18 cellular contexts compared by ENCODE assay signal in genomic region chr6:144854654-144855053, GRCh38.
DNase-seq lines count a peak whose midpoint lies in the region; ATAC-seq, FAIRE-seq and TF ChIP-seq lines count a peak whose summit lies in the region.
"Had no signal": no experiment of that assay in that cellular context is flagged by ENCODE, and none has a peak within 500 bp of the region (broad histone marks: within the 10 kb centered on the region; RNA-seq: fewer than 3 reads in every experiment).

No MANE protein-coding gene starts in this region.

- peaks cover 2 to 4% of the 10 kb centered on the region in 2 experiments; a peak in 3 of 5 replicates for H3K9me3 Mint-ChIP-seq in H9
- H3K9me3 Mint-ChIP-seq: GM23338 had no signal

- CTCF ChIA-PET in HepG2 (lab: Yijun Ruan, JAX; ENCODE audit: low intra/inter-chr PET ratio, low total read pairs) (no interaction called here), H1 (lab: Charles Lee; ENCODE audit: partially characterized antibody) (interaction anchor here (0.5 to 0.9 kb wide), 2 partner anchors 58 to 75 kb away, joined by 3 read pairs; no protein-coding TSS in a partner anchor), A673 (lab: Charles Lee) (no interaction called here)

- H3K18ac ChIP-seq in H9 (ENCODE audit: insufficient read length, low read depth, low read length) (no peak overlapping the region), H1 (ENCODE audit: extremely low read depth, low read length) (no peak overlapping the region), neuronal stem cell (ENCODE audit: low read length) (no peak overlapping the region)

- H3K23me2 ChIP-seq in H9 (ENCODE audit: insufficient read length, low read depth, low read length, poor library complexity, severe bottlenecking) (no peaks in the 10 kb centered on the region), H1 (ENCODE audit: low read depth, low read length) (no peaks in the 10 kb centered on the region)

- no peaks in the 10 kb centered on the region for H3K4me1 ChIP-seq in HepG2 (ENCODE audit: insufficient read depth, low read length)
- no peaks in the 10 kb centered on the region for H3K4me1 ChIP-seq in right lobe of liver
- H3K4me1 ChIP-seq in H9 (ENCODE audit: insufficient read depth, low read length), result no peaks in the 10 kb centered on the region
- H3K4me1 ChIP-seq in H1 (replicated peaks in 1 of 4; ENCODE audit: control insufficient read depth in 3 of 4, insufficient read depth in 4 of 4, low read length in 3 of 4), result peaks cover 0 to 3% (median 0%) of the 10 kb centered on the region in 4 experiments; a peak in 1 of 7 replicates
- H3K4me1 ChIP-seq in A673 (ENCODE audit: insufficient read depth, low read length, poor library complexity, severe bottlenecking), result no peaks in the 10 kb centered on the region
- H3K4me1 ChIP-seq in neuronal stem cell (ENCODE audit: control insufficient read depth in 2 of 2, insufficient read depth in 1 of 2, low read depth in 1 of 2, low read length in 2 of 2), result peaks cover 3 to 6% of the 10 kb centered on the region in 2 donors
- H3K4me1 ChIP-seq: BE2C, Caco-2 had no signal

- no peak overlapping the region for H2AK5ac ChIP-seq in H9 (ENCODE audit: insufficient read length, low read length)
- H2AK5ac ChIP-seq in H1 (ENCODE audit: low read depth, low read length), result no peak overlapping the region
- no peak overlapping the region for H2AK5ac ChIP-seq in neuronal stem cell (ENCODE audit: low read depth, low read length)

- H3K79me2 ChIP-seq in HepG2 (ENCODE audit: insufficient read depth, low read length) (no peaks in the 10 kb centered on the region), H9 (ENCODE audit: insufficient read depth, low read length) (no peaks in the 10 kb centered on the region), H1 (ENCODE audit: control insufficient read depth in 1 of 2, insufficient read depth in 2 of 2, low read length in 2 of 2) (no peaks in the 10 kb centered on the region)

- H3K23ac ChIP-seq in H9 (ENCODE audit: insufficient read length, low read depth, low read length), result no peak overlapping the region
- no peak overlapping the region for H3K23ac ChIP-seq in H1 (ENCODE audit: insufficient read length)
- H3K23ac ChIP-seq in neuronal stem cell (ENCODE audit: low read depth, low read length, poor library complexity), result no peak overlapping the region

- no peak overlapping the region for H3K4ac ChIP-seq in H9 (ENCODE audit: low read depth, low read length)
- H3K4ac ChIP-seq in H1 (replicated peaks; ENCODE audit: insufficient read length, low read depth, low read length), result no peak overlapping the region
- H3K4ac ChIP-seq in neuronal stem cell (ENCODE audit: low read length), result no peak overlapping the region

- in situ Hi-C loops in HepG2 (cut with HindIII; ENCODE audit: extremely low pct_ligation_motif_present, low pct_unique_long_range_greater_than_20kb), result no loop called here

- H3K14ac ChIP-seq in H9 (ENCODE audit: insufficient read depth, low read length) (no peak overlapping the region), H1 (ENCODE audit: insufficient read length) (no peak overlapping the region), neuronal stem cell (ENCODE audit: low read length) (no peak overlapping the region)

- peaks cover 7 to 29% (median 7%) of the 10 kb centered on the region in 3 experiments; a peak in 6 of 7 replicates for H3K36me3 Mint-ChIP-seq in H9 (ENCODE audit: insufficient read depth in 1 of 3, low read depth in 3 of 3)

- H3K4me3 ChIP-seq in HepG2 (replicated peaks in 1 of 3; ENCODE audit: insufficient read depth in 1 of 3, low read depth in 2 of 3, low read length in 3 of 3) (no peak overlapping the region), right lobe of liver (no peak overlapping the region), H1 (ENCODE audit: extremely low read depth in 1 of 4, insufficient read depth in 2 of 4, low read depth in 3 of 4, low read length in 4 of 4) (no peak overlapping the region), A673 (ENCODE audit: low read depth, low read length, poor library complexity, severe bottlenecking) (no peak overlapping the region), neuronal stem cell (ENCODE audit: low read length in 2 of 2) (no peak overlapping the region)
- H3K4me3 ChIP-seq: GM23338, HAP-1 had no signal

- peaks cover 0 to 10% of the 10 kb centered on the region in 2 experiments; a peak in 2 of 4 replicates for H3K4me1 Mint-ChIP-seq in H9
- H3K4me1 Mint-ChIP-seq: GM23338 had no signal

- POLR2A ChIA-PET in HepG2 (lab: Yijun Ruan, JAX), result no interaction called here
- POLR2A ChIA-PET in H1 (lab: Charles Lee; ENCODE audit: partially characterized antibody), result interaction anchor here (1.2 kb wide), 1 partner anchor 10 kb away, joined by 3 read pairs; no protein-coding TSS in a partner anchor
- POLR2A ChIA-PET in A673 (lab: Charles Lee; ENCODE audit: low non-redundant PET), result no interaction called here

- FAIRE-seq in HepG2 (lab: Jason Lieb, UNC), result no peak
- no peak for FAIRE-seq in H1 (lab: Jason Lieb, UNC)
- FAIRE-seq: D721Med had no signal

- TF ChIP-seq EP300 in HepG2 (IDR thresholded peaks at IDR 0.05; ENCODE audit: low read depth in 2 of 2, low read length in 2 of 2) (no peak), HepG2 (CRISPR knock-in tag; IDR thresholded peaks at IDR 0.05; ENCODE audit: borderline replicate concordance) (no peak), H1 (IDR thresholded peaks at IDR 0.05; ENCODE audit: borderline replicate concordance in 1 of 2, low read depth in 2 of 2, low read length in 2 of 2) (no peak)

- no peak overlapping the region for H2BK20ac ChIP-seq in H9 (ENCODE audit: low read depth, low read length, poor library complexity, severe bottlenecking)
- no peak overlapping the region for H2BK20ac ChIP-seq in H1 (ENCODE audit: low read length)

- no peak overlapping the region for H3K27ac Mint-ChIP-seq in H9
- H3K27ac Mint-ChIP-seq: CD4-positive, CD25-positive, alpha-beta regulatory T cell; GM23338 had no signal

- TF ChIP-seq RAD21 in HepG2 (CRISPR knock-in tag; IDR thresholded peaks at IDR 0.05) (no peak), H1 (IDR thresholded peaks at IDR 0.05 in 1 of 2, conservative IDR thresholded peaks at IDR 0.05 in 1 of 2; ENCODE audit: low read depth in 2 of 2, low read length in 2 of 2) (no peak)

- no peak overlapping the region for H4K8ac ChIP-seq in H9 (replicated peaks; ENCODE audit: insufficient read length, low read depth, low read length)
- H4K8ac ChIP-seq in H1 (ENCODE audit: extremely low read depth, insufficient read depth, low read length), result no peak overlapping the region
- H4K8ac ChIP-seq in neuronal stem cell (ENCODE audit: low read depth, low read length), result no peak overlapping the region

- H2AFZ ChIP-seq in HepG2 (ENCODE audit: low read length), result no peak overlapping the region
- no peak overlapping the region for H2AFZ ChIP-seq in H9 (ENCODE audit: low read length)
- no peak overlapping the region for H2AFZ ChIP-seq in H1 (ENCODE audit: low read length)
- no peak overlapping the region for H2AFZ ChIP-seq in neuronal stem cell (ENCODE audit: low read length)
- H2AFZ ChIP-seq: GM23338 had no signal

- intact Hi-C loops in HepG2 (cut with micrococcal nuclease; ENCODE audit: unreplicated experiment) (no loop called here), right lobe of liver (cut with DNase I) (no loop called here), A673 (cut with micrococcal nuclease; ENCODE audit: unreplicated experiment) (no loop called here)

- H2BK15ac ChIP-seq in H9 (ENCODE audit: low read depth, low read length), result no peak overlapping the region
- H2BK15ac ChIP-seq in H1 (ENCODE audit: low read length), result no peak overlapping the region
- H2BK15ac ChIP-seq in neuronal stem cell (ENCODE audit: low read length), result no peak overlapping the region

- no peak overlapping the region for H2BK5ac ChIP-seq in H9 (ENCODE audit: insufficient read length, low read length)
- H2BK5ac ChIP-seq in H1 (ENCODE audit: low read depth, low read length), result no peak overlapping the region
- H2BK5ac ChIP-seq in neuronal stem cell (ENCODE audit: low read length), result no peak overlapping the region

- H3K36me3 ChIP-seq in HepG2 (replicated peaks in 1 of 2; ENCODE audit: control insufficient read depth in 1 of 2, insufficient read depth in 2 of 2, low read length in 2 of 2) (peaks cover 6 to 14% of the 10 kb centered on the region in 2 experiments), right lobe of liver (peaks cover 0 to 16% (median 2%) of the 10 kb centered on the region in 4 donors), H1 (ENCODE audit: control insufficient read depth in 2 of 4, insufficient read depth in 4 of 4, low read length in 3 of 4) (peaks cover 2 to 12% (median 4%) of the 10 kb centered on the region in 4 experiments; a peak in 4 of 8 replicates), A673 (ENCODE audit: insufficient read depth, low read length, poor library complexity, severe bottlenecking) (no peaks in the 10 kb centered on the region), neuronal stem cell (replicated peaks in 1 of 2; ENCODE audit: control insufficient read depth in 2 of 2, insufficient read depth in 2 of 2, low read length in 2 of 2) (peaks cover 2 to 31% of the 10 kb centered on the region in 2 donors)
- H3K36me3 ChIP-seq: BE2C had no signal

- no peak overlapping the region for H3K4me3 Mint-ChIP-seq in H9
- H3K4me3 Mint-ChIP-seq: CD4-positive, CD25-positive, alpha-beta regulatory T cell; GM23338 had no signal

- no peaks in the 10 kb centered on the region for H3K79me1 ChIP-seq in H9 (ENCODE audit: insufficient read depth, low read depth, low read length, poor library complexity, severe bottlenecking)
- no peaks in the 10 kb centered on the region for H3K79me1 ChIP-seq in H1 (ENCODE audit: low read depth, low read length)
- no peaks in the 10 kb centered on the region for H3K79me1 ChIP-seq in neuronal stem cell (ENCODE audit: low read depth, low read length)

- H3K27me3 Mint-ChIP-seq in H9 (ENCODE audit: low read depth), result no peaks in the 10 kb centered on the region

- H4K20me1 ChIP-seq in HepG2 (ENCODE audit: insufficient read depth, low read length), result no peaks in the 10 kb centered on the region
- H4K20me1 ChIP-seq in H9 (ENCODE audit: control insufficient read depth, insufficient read depth, insufficient read length), result no peaks in the 10 kb centered on the region
- no peaks in the 10 kb centered on the region for H4K20me1 ChIP-seq in H1 (replicated peaks in 1 of 2; ENCODE audit: control insufficient read depth in 1 of 2, insufficient read depth in 2 of 2, low read length in 2 of 2)

- H3K56ac ChIP-seq in H9 (ENCODE audit: insufficient read length, low read depth, low read length) (no peak overlapping the region), H1 (replicated peaks; ENCODE audit: insufficient read length, low read depth, low read length) (no peak overlapping the region)

- H3K27me3 ChIP-seq in HepG2 (ENCODE audit: control insufficient read depth in 1 of 2, insufficient read depth in 2 of 2, low read length in 2 of 2) (no peaks in the 10 kb centered on the region; a peak in 1 of 5 replicates), right lobe of liver (no peaks in the 10 kb centered on the region), H9 (ENCODE audit: insufficient read depth, low read length) (no peaks in the 10 kb centered on the region), H1 (replicated peaks in 1 of 4; ENCODE audit: control insufficient read depth in 3 of 4, extremely low read depth in 1 of 4, insufficient read depth in 3 of 4, low read length in 3 of 4) (no peaks in the 10 kb centered on the region), A673 (replicated peaks; ENCODE audit: insufficient read depth, low read depth, low read length, poor library complexity) (no peaks in the 10 kb centered on the region), neuronal stem cell (ENCODE audit: control insufficient read depth in 3 of 3, insufficient read depth in 3 of 3, low read depth in 1 of 3, low read length in 3 of 3) (no peaks in the 10 kb centered on the region)
- H3K27me3 ChIP-seq: BE2C had no signal

- H3K27ac ChIP-seq in HepG2 (ENCODE audit: extremely low read length, insufficient read depth, low read length) (no peak overlapping the region), right lobe of liver (no peak overlapping the region), H9 (ENCODE audit: insufficient read length, low read depth, low read length) (no peak overlapping the region), H1 (ENCODE audit: low read depth, low read length) (no peak overlapping the region), A673 (ENCODE audit: low read depth, low read length, poor library complexity, severe bottlenecking) (no peak overlapping the region), neuronal stem cell (replicated peaks; ENCODE audit: low read length) (no peak overlapping the region)

- no peak overlapping the region for H3K9ac ChIP-seq in HepG2 (ENCODE audit: insufficient read depth, low read depth, low read length)
- H3K9ac ChIP-seq in H9 (ENCODE audit: extremely low read depth, insufficient read length, low read length), result no peak overlapping the region
- no peak overlapping the region for H3K9ac ChIP-seq in H1 (replicated peaks in 1 of 4; ENCODE audit: extremely low read depth in 1 of 4, low read depth in 3 of 4, low read length in 3 of 4)
- H3K9ac ChIP-seq in neuronal stem cell (ENCODE audit: low read depth, low read length, poor library complexity), result no peak overlapping the region

- BruUV-seq in HepG2 (replicated peaks; lab: Mats Ljungman, UMichigan), result no TSS peak
- BruUV-seq in A673 (replicated peaks; lab: Mats Ljungman, UMichigan), result no TSS peak

- H2BK12ac ChIP-seq in H9 (ENCODE audit: insufficient read length, low read depth, low read length), result no peak overlapping the region
- H2BK12ac ChIP-seq in H1 (ENCODE audit: low read depth, low read length), result peak overlapping the region; percentile 22; the same call in 1 of the 2 replicates
- no peak overlapping the region for H2BK12ac ChIP-seq in neuronal stem cell (ENCODE audit: low read length)

- no peak overlapping the region for H3T11ph ChIP-seq in H9 (ENCODE audit: low read length)

- H3K4me2 ChIP-seq in HepG2 (ENCODE audit: low read depth, low read length), result no peak overlapping the region
- no peak overlapping the region for H3K4me2 ChIP-seq in H9 (ENCODE audit: insufficient read depth, insufficient read length, low read length)
- H3K4me2 ChIP-seq in H1 (ENCODE audit: insufficient read depth in 1 of 2, low read depth in 2 of 2, low read length in 2 of 2), result no peak overlapping the region
- H3K4me2 ChIP-seq in neuronal stem cell (ENCODE audit: insufficient read depth, low read length, poor library complexity, severe bottlenecking), result no peak overlapping the region
- H3K4me2 ChIP-seq: GM23338 had no signal

- DNase-seq in HepG2 (ENCODE audit: low spot score) (no peak), right lobe of liver (no peak), H9 (no peak), H1 (ENCODE audit: low read depth in 1 of 2, low spot score in 2 of 2) (no peak), A673 (ENCODE audit: low spot score) (no peak), SHP77 (lab: John Stamatoyannopoulos, UW) (no peak), neuronal stem cell (ENCODE audit: low spot score) (no peak)
- DNase-seq: ACHN; BE2C; C1 segment of cervical spinal cord; Caco-2; CD4-positive, CD25-positive, alpha-beta regulatory T cell; DMS153; DMS79; GDM1 had no signal

- H4K91ac ChIP-seq in H9 (ENCODE audit: insufficient read length, low read depth, low read length) (no peak overlapping the region), H1 (replicated peaks; ENCODE audit: insufficient read length, low read length) (no peak overlapping the region), neuronal stem cell (ENCODE audit: low read depth, low read length, poor library complexity) (no peak overlapping the region)

- TF ChIP-seq POLR2A in HepG2 (IDR thresholded peaks at IDR 0.05; ENCODE audit: insufficient read depth in 1 of 2, low read depth in 2 of 2, low read length in 2 of 2) (peak in 1 of 2 experiments; percentile 41; a peak in 1 of 4 replicates), right lobe of liver (IDR thresholded peaks at IDR 0.05) (no peak), H1 (IDR thresholded peaks at IDR 0.05; ENCODE audit: control extremely low read depth in 1 of 2, low read depth in 2 of 2, low read length in 2 of 2) (peak in 1 of 2 experiments; percentile 39; a peak in 1 of 3 replicates)

- H4K5ac ChIP-seq in H9 (ENCODE audit: insufficient read length, low read depth, low read length) (peak overlapping the region; percentile 17), H1 (ENCODE audit: insufficient read length, low read depth, low read length) (no peak overlapping the region)

- no peak for TF ChIP-seq CTCF in HepG2 (CRISPR knock-in tag; IDR thresholded peaks at IDR 0.05)
- no peak for TF ChIP-seq CTCF in right lobe of liver (IDR thresholded peaks at IDR 0.05)
- no peak for TF ChIP-seq CTCF in H9 (conservative IDR thresholded peaks at IDR 0.05)
- TF ChIP-seq CTCF in H1 (IDR thresholded peaks at IDR 0.05; ENCODE audit: control extremely low read depth in 1 of 3, insufficient read depth in 1 of 3, low read depth in 1 of 3, low read length in 3 of 3), result no peak
- TF ChIP-seq CTCF in A673 (conservative IDR thresholded peaks at IDR 0.05; ENCODE audit: low read depth, low read length), result no peak

- 54% methylated on average over 1 of the region's 1 CpG for WGBS in HepG2 (ENCODE audit: low lambda C conversion rate)
- 63% methylated on average over 1 of the region's 1 CpG for WGBS in right lobe of liver (ENCODE audit: insufficient coverage, low coverage, low lambda C conversion rate, missing lambda C conversion rate)
- no CpG with 5 or more reads among the region's 1 CpG for WGBS in H9 (ENCODE audit: extremely low coverage, insufficient read length, low lambda C conversion rate)
- 84% methylated on average over 1 of the region's 1 CpG; no CpG with 5 or more reads in 1 of the 2 experiments for WGBS in H1 (ENCODE audit: extremely low coverage in 1 of 2, insufficient coverage in 1 of 2, insufficient read length in 1 of 2, insufficient replicate concordance in 2 of 2, low coverage in 1 of 2, low lambda C conversion rate in 2 of 2, missing lambda C conversion rate in 1 of 2), 2 experiments
- no CpG with 5 or more reads among the region's 1 CpG for WGBS in neuronal stem cell (ENCODE audit: extremely low coverage in 2 of 2, insufficient read length in 2 of 2, insufficient replicate concordance in 1 of 2), 2 donors

- ATAC-seq in HepG2 (peak; percentile 6; the same call in 2 of the 3 replicates), right lobe of liver (no peak)
- ATAC-seq: GM23338 had no signal

- H3K9me3 ChIP-seq in HepG2 (ENCODE audit: low read length), result no peaks in the 10 kb centered on the region
- no peaks in the 10 kb centered on the region for H3K9me3 ChIP-seq in right lobe of liver
- no peaks in the 10 kb centered on the region for H3K9me3 ChIP-seq in H9 (ENCODE audit: control insufficient read depth, low read depth, low read length)
- no peaks in the 10 kb centered on the region for H3K9me3 ChIP-seq in H1 (ENCODE audit: insufficient read depth in 2 of 2, low read depth in 1 of 2, low read length in 1 of 2)
- H3K9me3 ChIP-seq in A673 (ENCODE audit: low read depth, low read length, poor library complexity, severe bottlenecking), result no peaks in the 10 kb centered on the region
- H3K9me3 ChIP-seq in neuronal stem cell (replicated peaks in 1 of 2; ENCODE audit: control insufficient read depth in 2 of 2, insufficient read depth in 1 of 2, low read depth in 1 of 2, low read length in 2 of 2), result peaks cover 0 to 3% of the 10 kb centered on the region in 2 donors
- H3K9me3 ChIP-seq: BE2C, Caco-2 had no signal

- H2BK120ac ChIP-seq in H9 (ENCODE audit: low read depth, low read length, poor library complexity, severe bottlenecking), result no peak overlapping the region
- H2BK120ac ChIP-seq in H1 (replicated peaks; ENCODE audit: low read depth, low read length), result no peak overlapping the region
- no peak overlapping the region for H2BK120ac ChIP-seq in neuronal stem cell (ENCODE audit: low read depth, low read length)

Comparison
In these comparisons a context has a peak if more than half of its experiments do, and no peak if none do; other contexts are left out.
1. Of the 41 proteins assayed by ChIP-seq in both HepG2 and H1: peak only in HepG2: none; only in H1: none; in both: POLR2AphosphoS5; in neither: 39; mixed calls (peak in some experiments, not most) for 1.